ENCODE assay signal across 26 cellular contexts in genomic region chr2:99401841-99402240, GRCh38.
"Had no signal": no experiment of that assay in that cellular context is flagged by ENCODE, and none has a peak within 500 bp of the region (broad histone marks: within the 10 kb centered on the region; RNA-seq: fewer than 3 reads in every experiment).

No MANE protein-coding gene starts in this region.

- H3K27ac Mint-ChIP-seq: activated T-helper 2 cell treated with anti-CD3 and anti-CD28 coated beads, Interferon-gamma antibody, Interleukin-2, Interleukin-4, amounts not matched to agents 10 μg/mL and 5 μg/mL and 100 μg/mL, durations not matched to agents 14 hours and 24 hours and 36 hours; endodermal cell; stimulated activated memory B cell treated with anti-CD40 and anti-IgM and Interleukin-4, amounts not matched to agents 10 μg/mL and 1 μg/mL and 100 μg/mL, for 72 hours had no signal

- H3K9me3 ChIP-seq: adrenal gland, breast epithelium, heart right ventricle, SK-N-SH, stomach, suprapubic skin, tibial nerve had no signal

- H3K27me3 ChIP-seq: adrenal gland, breast epithelium, heart right ventricle, stomach, suprapubic skin, tibial nerve had no signal

- H3K27me3 Mint-ChIP-seq: stimulated activated memory B cell treated with anti-CD40 and anti-IgM and Interleukin-4, amounts not matched to agents 10 μg/mL and 1 μg/mL and 100 μg/mL, for 72 hours had no signal

- H3K4me3 Mint-ChIP-seq: endodermal cell; neural crest cell; stimulated activated memory B cell treated with anti-CD40 and anti-IgM and Interleukin-4, amounts not matched to agents 10 μg/mL and 1 μg/mL and 100 μg/mL, for 72 hours had no signal

- FAIRE-seq: astrocyte, small intestine, TTC549 had no signal

- H3K4me3 ChIP-seq: adrenal gland, breast epithelium, coronary artery, heart right ventricle, stomach, suprapubic skin, tibial nerve had no signal

- H3K4me1 ChIP-seq: adrenal gland, breast epithelium had no signal

- H3K4me1 Mint-ChIP-seq: stimulated activated memory B cell treated with anti-CD40 and anti-IgM and Interleukin-4, amounts not matched to agents 10 μg/mL and 1 μg/mL and 100 μg/mL, for 72 hours had no signal

- H3K4me2 ChIP-seq: SK-N-SH had no signal

- ATAC-seq: heart right ventricle; left cardiac atrium; sciatic nerve; stimulated activated memory B cell treated with anti-CD40 and anti-IgM and Interleukin-4, amounts not matched to agents 10 μg/mL and 1 μg/mL and 100 μg/mL, for 72 hours had no signal

- DNase-seq: activated CD4-positive, alpha-beta T cell treated with anti-CD3 and anti-CD28 coated beads, Interleukin-2, amount 50 U/mL, for 1 hour; activated CD4-positive, CD25-positive, alpha-beta regulatory T cell treated with anti-CD3 and anti-CD28 coated beads, Interleukin-2, amount 50 U/mL, for 72 hours; activated naive CD4-positive, alpha-beta T cell treated with Interleukin-2 at 50 U/mL for 16 hours; adrenal gland; cerebellar nuclear complex; endodermal cell; heart right ventricle; islet precursor cell; left cardiac atrium; mesenchymal stem cell; occipital lobe; SK-N-SH; small intestine; stimulated activated CD4-positive, alpha-beta T cell treated with anti-CD3 and anti-CD28 coated beads, Interleukin-2, amount 100 ng/mL, for 24 hours; stomach; WERI-Rb-1 had no signal

- H3K27ac ChIP-seq: adrenal gland, breast epithelium, coronary artery, stomach, suprapubic skin, tibial nerve, WERI-Rb-1 had no signal

- H3K9ac ChIP-seq: SK-N-SH had no signal

- H3K9me3 Mint-ChIP-seq: activated T-helper 2 cell treated with anti-CD3 and anti-CD28 coated beads, Interferon-gamma antibody, Interleukin-2, Interleukin-4, amounts not matched to agents 10 μg/mL and 5 μg/mL and 100 μg/mL, durations not matched to agents 14 hours and 24 hours and 36 hours; endodermal cell; neural crest cell; stimulated activated memory B cell treated with anti-CD40 and anti-IgM and Interleukin-4, amounts not matched to agents 10 μg/mL and 1 μg/mL and 100 μg/mL, for 72 hours had no signal
